ENCODE assay signal across 1 cellular context in genomic region chr17:74813793-74814192, GRCh38.
A peak's percentile ranks its signal among the peaks of the same experiment; 100 is the strongest.
TF ChIP-seq lines count a peak whose summit lies in the region.

No MANE protein-coding gene starts in this region.

TF ChIP-seq in K562, 482 proteins besides CTCF, POLR2A, EP300 and RAD21:
- no peak for TF ChIP-seq POLR3G (IDR thresholded peaks at IDR 0.05; ENCODE audit: extremely low read depth, insufficient read length, insufficient replicate concordance)
- TF ChIP-seq CBFB (CRISPR knock-in tag; IDR thresholded peaks at IDR 0.05), result no peak
- TF ChIP-seq ZNF274 (IDR thresholded peaks at IDR 0.05; ENCODE audit: borderline replicate concordance, low read depth, low read length), result no peak
- peak; percentile 2; the same call in 1 of the 2 replicates for TF ChIP-seq ZNF316 (IDR thresholded peaks at IDR 0.05)
- TF ChIP-seq LCOR (CRISPR knock-in tag; IDR thresholded peaks at IDR 0.05), result no peak
- no peak for TF ChIP-seq NFIX (CRISPR knock-in tag; IDR thresholded peaks at IDR 0.05; ENCODE audit: low read depth)
- no peak for TF ChIP-seq ARHGAP35 (IDR thresholded peaks at IDR 0.05; ENCODE audit: partially characterized antibody)
- TF ChIP-seq STAG1 (CRISPR knock-in tag; IDR thresholded peaks at IDR 0.05; ENCODE audit: borderline replicate concordance), result no peak
- TF ChIP-seq POLR2AphosphoS5 (IDR thresholded peaks at IDR 0.05; ENCODE audit: control insufficient read depth, insufficient read depth, low read depth, low read length), result no peak
